In the genomic region with DNA sequence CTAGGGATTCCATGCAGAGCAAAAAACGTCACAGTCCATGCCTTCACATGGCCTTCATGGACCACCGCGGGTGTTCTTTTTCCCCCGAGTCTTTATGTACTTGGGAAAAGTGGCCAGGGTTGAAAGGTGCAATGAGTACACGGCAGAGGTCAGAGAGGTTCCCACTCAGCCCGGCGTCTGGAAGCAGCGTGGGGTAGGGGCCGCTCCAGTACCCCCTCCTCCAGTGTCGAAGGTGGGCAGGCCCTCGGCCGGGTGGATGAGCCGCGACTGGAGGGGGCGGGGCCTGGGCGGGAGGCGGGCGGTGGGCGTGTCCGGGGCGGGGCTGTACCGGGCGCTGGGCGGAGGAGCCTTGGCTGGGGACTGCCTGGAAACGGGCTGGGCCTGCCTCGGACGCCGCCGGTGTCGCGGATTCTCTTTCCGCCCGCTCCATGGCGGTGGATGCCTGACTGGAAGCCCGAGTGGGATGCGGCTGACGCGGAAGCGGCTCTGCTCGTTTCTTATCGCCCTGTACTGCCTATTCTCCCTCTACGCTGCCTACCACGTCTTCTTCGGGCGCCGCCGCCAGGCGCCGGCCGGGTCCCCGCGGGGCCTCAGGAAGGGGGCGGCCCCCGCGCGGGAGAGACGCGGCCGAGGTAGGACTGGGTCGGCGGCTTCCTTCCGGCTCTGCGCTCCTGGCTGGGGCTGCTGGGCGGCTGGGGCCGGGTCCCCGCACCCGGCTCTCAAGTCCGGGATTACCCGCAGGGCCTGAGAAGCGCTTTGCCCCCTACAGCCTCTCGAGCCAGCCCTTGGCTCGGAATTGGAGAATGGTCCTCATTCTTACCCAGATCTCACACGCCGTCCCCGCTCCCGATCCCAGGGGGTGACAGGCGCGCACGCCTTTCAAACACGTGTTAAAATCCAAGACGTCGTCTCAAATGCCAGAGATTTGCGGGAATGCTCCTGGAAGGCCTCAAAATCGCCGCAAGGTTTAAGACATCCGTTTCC, we compare ENCODE assay signal across 8 cellular contexts. TPM values are rescaled to one million over a fixed set of nuclear protein-coding genes. Genes with fewer than 3 reads are reported as not detected.
DNase-seq lines count a peak whose midpoint lies in the region; ATAC-seq, FAIRE-seq and TF ChIP-seq lines count a peak whose summit lies in the region.

TSS of gene RXYLT1 (plus strand) at position 412 of the 984 bp plus-strand sequence. CDS start at position 464, 52 bp downstream.

- WGBS in spleen, 5 donors, result 1% methylated on average over 43 to 86 of the region's 86 CpGs

- H3K36me3 ChIP-seq in bronchial epithelial cell (ENCODE audit: control insufficient read depth, insufficient read depth, low read length) (no peaks in the 10 kb centered on the region), spleen (peaks cover 0 to 29% (median 10%) of the 10 kb centered on the region in 6 donors)

- peaks cover 12% of the 10 kb centered on the region; the same call in 1 of the 2 replicates for H3K36me3 Mint-ChIP-seq in WTC11

- H3K27me3 ChIP-seq in AG04450 (ENCODE audit: control insufficient read depth, insufficient read depth, low read length), result no peaks in the 10 kb centered on the region
- H3K27me3 ChIP-seq in bronchial epithelial cell (ENCODE audit: control insufficient read depth, insufficient read depth, low read length), result no peaks in the 10 kb centered on the region
- no peaks in the 10 kb centered on the region for H3K27me3 ChIP-seq in spleen (replicated peaks in 1 of 7)

- H3K9me3 Mint-ChIP-seq in WTC11, result no peaks in the 10 kb centered on the region

- DNase-seq in AG04450 (ENCODE audit: low read depth, low spot score) (peak; percentile 30), NCI-H2196 treated with DMSO at 0.1 percent for 48 hours (lab: John Stamatoyannopoulos, UW; ENCODE audit: unreplicated experiment) (peak; percentile 50), WTC11 (ENCODE audit: low spot score) (peak; percentile 85), bronchial epithelial cell (ENCODE audit: low read depth) (peak; percentile 49), iPS-NIHi7 (ENCODE audit: extremely low spot score) (peak; percentile 98), spleen (peak; percentile 96)

- TF ChIP-seq CTCF in AG04450 (IDR thresholded peaks at IDR 0.05; ENCODE audit: low read depth, low read length) (no peak), WTC11 (IDR thresholded peaks at IDR 0.05) (no peak), bronchial epithelial cell (IDR thresholded peaks at IDR 0.05; ENCODE audit: insufficient read depth, low read length, severe bottlenecking) (no peak), spleen (IDR thresholded peaks at IDR 0.05 in 8 of 11, conservative IDR thresholded peaks at IDR 0.05 in 3 of 11) (peak in 4 of 11 experiments; percentile 7 to 39 (median 21))

- peak within 1 kb of the TSS; percentile 92 for H3K4me3 Mint-ChIP-seq in WTC11

- CTCF ChIA-PET in AG04450 (lab: Charles Lee) (no interaction called here), WTC11 (lab: Charles Lee) (no interaction called here)

- intact Hi-C loops in spleen (cut with DNase I; ENCODE audit: low total_unique reads), result no loop called here

- H3K4me1 Mint-ChIP-seq in WTC11, result peaks cover 14% of the 10 kb centered on the region

- H3K4me3 ChIP-seq in AG04450 (ENCODE audit: low read depth, low read length) (peak within 1 kb of the TSS; percentile 82), bronchial epithelial cell (ENCODE audit: low read depth, low read length) (peak within 1 kb of the TSS; percentile 80), spleen (peak within 1 kb of the TSS; percentile 74 to 89 (median 80))

- POLR2A ChIA-PET in AG04450 (lab: Yijun Ruan, JAX) (no interaction called here), WTC11 (lab: Charles Lee) (no interaction called here)

- peak in 1 of 3 donors; percentile 69 for TF ChIP-seq POLR2A in spleen (IDR thresholded peaks at IDR 0.05)

- no peak for FAIRE-seq in bronchial epithelial cell (lab: Jason Lieb, UNC)

- peak within 1 kb of the TSS; percentile 89 for H3K27ac ChIP-seq in AG04450 (ENCODE audit: low read depth, low read length)
- H3K27ac ChIP-seq in spleen, result peak within 1 kb of the TSS; percentile 86 to 96 (median 92)

- H3K27me3 Mint-ChIP-seq in WTC11 (ENCODE audit: low read depth), result peaks cover 11% of the 10 kb centered on the region

- H3K4me1 ChIP-seq in spleen, result peaks cover 0 to 25% (median 17%) of the 10 kb centered on the region in 6 donors

- ATAC-seq in GM18870 (IDR thresholded peaks at IDR 0.05; ENCODE audit: unreplicated experiment) (peak; percentile 79), HG03108 (IDR thresholded peaks at IDR 0.05; ENCODE audit: unreplicated experiment) (peak; percentile 97), WTC11 (peak; percentile 95)

- no peaks in the 10 kb centered on the region for H3K9me3 ChIP-seq in AG04450 (ENCODE audit: control insufficient read depth, insufficient read depth, low read length)
- H3K9me3 ChIP-seq in spleen, result no peaks in the 10 kb centered on the region

- peak within 1 kb of the TSS; percentile 95 for H3K27ac Mint-ChIP-seq in WTC11

TF ChIP-seq in WTC11, 78 proteins besides CTCF, POLR2A, EP300 and RAD21 (continues in another document):
- no peak for TF ChIP-seq NFATC4 (CRISPR knock-in tag; IDR thresholded peaks at IDR 0.05)
- no peak for TF ChIP-seq JAZF1 (CRISPR knock-in tag; IDR thresholded peaks at IDR 0.05)
- TF ChIP-seq ZNF138 (CRISPR knock-in tag; conservative IDR thresholded peaks at IDR 0.05), result no peak
- TF ChIP-seq E2F5 (CRISPR knock-in tag; IDR thresholded peaks at IDR 0.05), result 0 out of 2 replicates have a peak, but pooled peaks have one; percentile 28
- TF ChIP-seq, protein P1, sequence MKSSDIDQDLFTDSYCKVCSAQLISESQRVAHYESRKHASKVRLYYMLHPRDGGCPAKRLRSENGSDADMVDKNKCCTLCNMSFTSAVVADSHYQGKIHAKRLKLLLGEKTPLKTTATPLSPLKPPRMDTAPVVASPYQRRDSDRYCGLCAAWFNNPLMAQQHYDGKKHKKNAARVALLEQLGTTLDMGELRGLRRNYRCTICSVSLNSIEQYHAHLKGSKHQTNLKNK (CRISPR knock-in tag; IDR thresholded peaks at IDR 0.05), result no peak
- TF ChIP-seq HMGA2 (CRISPR knock-in tag; IDR thresholded peaks at IDR 0.05), result no peak
- TF ChIP-seq, protein P2, sequence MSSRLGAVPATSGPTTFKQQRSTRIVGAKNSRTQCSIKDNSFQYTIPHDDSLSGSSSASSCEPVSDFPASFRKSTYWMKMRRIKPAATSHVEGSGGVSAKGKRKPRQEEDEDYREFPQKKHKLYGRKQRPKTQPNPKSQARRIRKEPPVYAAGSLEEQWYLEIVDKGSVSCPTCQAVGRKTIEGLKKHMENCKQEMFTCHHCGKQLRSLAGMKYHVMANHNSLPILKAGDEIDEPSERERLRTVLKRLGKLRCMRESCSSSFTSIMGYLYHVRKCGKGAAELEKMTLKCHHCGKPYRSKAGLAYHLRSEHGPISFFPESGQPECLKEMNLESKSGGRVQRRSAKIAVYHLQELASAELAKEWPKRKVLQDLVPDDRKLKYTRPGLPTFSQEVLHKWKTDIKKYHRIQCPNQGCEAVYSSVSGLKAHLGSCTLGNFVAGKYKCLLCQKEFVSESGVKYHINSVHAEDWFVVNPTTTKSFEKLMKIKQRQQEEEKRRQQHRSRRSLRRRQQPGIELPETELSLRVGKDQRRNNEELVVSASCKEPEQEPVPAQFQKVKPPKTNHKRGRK (CRISPR knock-in tag; IDR thresholded peaks at IDR 0.05; ENCODE audit: borderline replicate concordance), result no peak
- TF ChIP-seq, protein P3, sequence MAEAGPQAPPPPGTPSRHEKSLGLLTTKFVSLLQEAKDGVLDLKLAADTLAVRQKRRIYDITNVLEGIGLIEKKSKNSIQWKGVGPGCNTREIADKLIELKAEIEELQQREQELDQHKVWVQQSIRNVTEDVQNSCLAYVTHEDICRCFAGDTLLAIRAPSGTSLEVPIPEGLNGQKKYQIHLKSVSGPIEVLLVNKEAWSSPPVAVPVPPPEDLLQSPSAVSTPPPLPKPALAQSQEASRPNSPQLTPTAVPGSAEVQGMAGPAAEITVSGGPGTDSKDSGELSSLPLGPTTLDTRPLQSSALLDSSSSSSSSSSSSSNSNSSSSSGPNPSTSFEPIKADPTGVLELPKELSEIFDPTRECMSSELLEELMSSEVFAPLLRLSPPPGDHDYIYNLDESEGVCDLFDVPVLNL (CRISPR knock-in tag; IDR thresholded peaks at IDR 0.05; ENCODE audit: borderline replicate concordance, low read depth), result no peak
- TF ChIP-seq FOXP4 (CRISPR knock-in tag; IDR thresholded peaks at IDR 0.05), result no peak
- TF ChIP-seq TEAD4 (CRISPR knock-in tag; IDR thresholded peaks at IDR 0.05), result no peak

RNA-seq across cellular contexts. Expression of gene RXYLT1, which starts in this region (rescaled TPM):
- polyA plus RNA-seq in AG04450 (2011; rRNA removed), result 12.6 and 18.2 TPM in 2 replicates
- polyA minus RNA-seq in AG04450 (2011; rRNA and poly(A)+ RNA removed), result 5.7 and 7.4 TPM in 2 replicates
- 9.8 to 11.0 TPM (median 9.8 TPM) in 3 replicates for total RNA-seq in WTC11 (2021)
- total RNA-seq in bronchial epithelial cell, result 11.4 and 18.7 TPM in 2 replicates
- total RNA-seq in spleen, result 10 to 100 TPM; 14.6 to 23.0 (median 17.4) TPM
- 10 to 100 TPM in 2 of 3 donors, 1 to 10 TPM in 1; 9.2 to 11.8 (median 10.5) TPM for polyA plus RNA-seq in spleen

Comparison
In these comparisons a context has a peak if more than half of its experiments do, and no peak if none do; other contexts are left out.
1. Peak in every context shown above with its lines: DNase-seq, ATAC-seq, H3K4me3 ChIP-seq and H3K27ac ChIP-seq.
2. DNase-seq: peak in every context shown above with its lines; median percentile 98 in iPS-NIHi7; 96 in spleen; 85 in WTC11; 50 in NCI-H2196 treated with DMSO at 0.1 percent for 48 hours; 49 in bronchial epithelial cell; 30 in AG04450.